In the genomic region with DNA sequence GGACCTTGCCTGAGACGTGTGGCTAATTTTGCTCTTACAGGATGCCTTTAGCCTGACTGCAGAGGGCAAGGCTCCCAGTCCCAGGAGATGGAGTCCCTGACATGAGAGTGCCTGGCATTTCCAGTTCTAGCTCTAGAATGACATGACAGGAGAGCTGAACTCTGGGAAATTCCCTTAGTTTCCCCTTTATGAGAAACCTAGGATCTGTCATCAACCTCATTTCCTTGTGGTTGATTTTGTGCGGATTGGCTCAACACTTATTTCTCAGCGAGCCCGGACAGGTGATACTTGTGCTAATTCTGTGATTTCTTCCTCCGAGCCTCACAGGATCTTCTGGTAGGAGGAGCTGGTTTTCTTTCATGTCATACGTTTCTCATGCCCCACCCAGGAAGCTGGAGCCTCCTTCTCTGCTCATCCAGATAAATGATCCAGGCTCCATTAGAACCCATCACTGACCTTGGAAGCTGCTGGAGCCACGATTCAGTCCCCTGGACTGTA, we compare ENCODE assay signal across 25 cellular contexts. TPM values are rescaled to one million over a fixed set of nuclear protein-coding genes. Genes with fewer than 3 reads are reported as not detected.
DNase-seq lines count a peak whose midpoint lies in the region; ATAC-seq and TF ChIP-seq lines count a peak whose summit lies in the region.
"Had no signal": no experiment of that assay in that cellular context is flagged by ENCODE, and none has a peak within 500 bp of the region (broad histone marks: within the 10 kb centered on the region; RNA-seq: fewer than 3 reads in every experiment).

IL36G (plus strand) TSS at position 448 of the 498 bp plus-strand sequence. CDS start 633 bp downstream, outside the sequence.

- intact Hi-C loops in activated naive CD4-positive, alpha-beta T cell treated with anti-CD3 and anti-CD28 coated beads for 36 hours (cut with micrococcal nuclease), result no loop called here

- peak within 1 kb of the TSS; percentile 55 for H3K27ac ChIP-seq in foreskin keratinocyte
- no peak within 1 kb of the TSS for H3K27ac ChIP-seq in suprapubic skin

- H3K27me3 ChIP-seq in foreskin keratinocyte, result peaks cover 3% of the 10 kb centered on the region
- peaks cover 13% of the 10 kb centered on the region for H3K27me3 ChIP-seq in suprapubic skin

- no peaks in the 10 kb centered on the region for H3K36me3 ChIP-seq in suprapubic skin
- H3K36me3 ChIP-seq: MG63 had no signal

- no peak for TF ChIP-seq POLR2A in suprapubic skin (IDR thresholded peaks at IDR 0.05)

- H3K4me1 ChIP-seq in foreskin keratinocyte, result peaks cover 8% of the 10 kb centered on the region
- no peaks in the 10 kb centered on the region for H3K4me1 ChIP-seq in suprapubic skin

- CTCF ChIA-PET in activated naive CD4-positive, alpha-beta T cell treated with anti-CD3 and anti-CD28 coated beads for 36 hours (lab: Charles Lee), result interaction anchor here (0.6 to 0.8 kb wide), 2 partner anchors 14 to 53 kb away, joined by 3 to 5 read pairs; no protein-coding TSS in a partner anchor

- no peaks in the 10 kb centered on the region for H3K27me3 Mint-ChIP-seq in activated naive CD4-positive, alpha-beta T cell treated with anti-CD3 and anti-CD28 coated beads for 36 hours (ENCODE audit: low read depth)
- H3K27me3 Mint-ChIP-seq in activated T-helper 17 cell treated with anti-CD3 and anti-CD28 coated beads, Interleukin-2, amount 50 U/mL, for 72 hours, result peaks cover 6% of the 10 kb centered on the region

- DNase-seq in activated naive CD4-positive, alpha-beta T cell treated with anti-CD3 and anti-CD28 coated beads for 36 hours, result peak; percentile 20
- no peak for DNase-seq in activated naive CD4-positive, alpha-beta T cell (lab: John Stamatoyannopoulos, UW)
- DNase-seq in foreskin keratinocyte (peak; percentile 77 to 78), suprapubic skin (ENCODE audit: low spot score in 2 of 2) (no peak)
- DNase-seq: Calu3, DMS79 treated with DMSO at 0.1 percent for 48 hours, GF-D8, H9, HFFc6, KBM-7, MG63, NCI-H1105 treated with DMSO at 0.1 percent for 48 hours, NCI-H146, NCI-H1930, NCI-H2107, NCI-H524 treated with DMSO at 0.1 percent for 48 hours, NCI-H774, PC-3 had no signal

- no peaks in the 10 kb centered on the region for H3K9me3 ChIP-seq in suprapubic skin
- H3K9me3 ChIP-seq: MG63 had no signal

- no peak within 1 kb of the TSS for H3K4me3 ChIP-seq in suprapubic skin
- H3K4me3 ChIP-seq: GM23338, MG63 had no signal

- no peak for TF ChIP-seq EP300 in suprapubic skin (IDR thresholded peaks at IDR 0.05)

- peak; percentile 87 for ATAC-seq in activated T-helper 17 cell treated with anti-CD3 and anti-CD28 coated beads, Interleukin-2, amount 50 U/mL, for 72 hours (replicated peaks)
- ATAC-seq in foreskin keratinocyte (peak; percentile 55), GM18861 (IDR thresholded peaks at IDR 0.05; ENCODE audit: unreplicated experiment) (no peak), HG03469 (IDR thresholded peaks at IDR 0.05; ENCODE audit: unreplicated experiment) (no peak)
- ATAC-seq: GM23338, PC-3 had no signal

- H3K4me1 Mint-ChIP-seq in activated naive CD4-positive, alpha-beta T cell treated with anti-CD3 and anti-CD28 coated beads for 36 hours (ENCODE audit: low read depth), result peaks cover 34% of the 10 kb centered on the region
- H3K4me1 Mint-ChIP-seq in activated T-helper 17 cell treated with anti-CD3 and anti-CD28 coated beads, Interleukin-2, amount 50 U/mL, for 72 hours, result no peaks in the 10 kb centered on the region
- H3K4me1 Mint-ChIP-seq: GM23338, H9 had no signal

- WGBS in suprapubic skin, result 30% methylated on average over 7 of the region's 7 CpGs

- H3K27ac Mint-ChIP-seq in activated naive CD4-positive, alpha-beta T cell treated with anti-CD3 and anti-CD28 coated beads for 36 hours, result no peak within 1 kb of the TSS
- no peak within 1 kb of the TSS for H3K27ac Mint-ChIP-seq in activated T-helper 17 cell treated with anti-CD3 and anti-CD28 coated beads, Interleukin-2, amount 50 U/mL, for 72 hours
- H3K27ac Mint-ChIP-seq: GM23338, H9, HFFc6 had no signal

- H3K36me3 Mint-ChIP-seq in activated naive CD4-positive, alpha-beta T cell treated with anti-CD3 and anti-CD28 coated beads for 36 hours (ENCODE audit: low read depth), result no peaks in the 10 kb centered on the region
- no peaks in the 10 kb centered on the region for H3K36me3 Mint-ChIP-seq in activated T-helper 17 cell treated with anti-CD3 and anti-CD28 coated beads, Interleukin-2, amount 50 U/mL, for 72 hours (ENCODE audit: low read depth)

- H3K9me3 Mint-ChIP-seq in activated naive CD4-positive, alpha-beta T cell treated with anti-CD3 and anti-CD28 coated beads for 36 hours, result no peaks in the 10 kb centered on the region
- H3K9me3 Mint-ChIP-seq in activated T-helper 17 cell treated with anti-CD3 and anti-CD28 coated beads, Interleukin-2, amount 50 U/mL, for 72 hours, result no peaks in the 10 kb centered on the region
- H3K9me3 Mint-ChIP-seq: GM23338, HFFc6 had no signal

- no peak for TF ChIP-seq CTCF in foreskin keratinocyte (conservative IDR thresholded peaks at IDR 0.05)
- TF ChIP-seq CTCF in suprapubic skin (IDR thresholded peaks at IDR 0.05), result no peak

- no peak within 1 kb of the TSS for H3K4me3 Mint-ChIP-seq in activated naive CD4-positive, alpha-beta T cell treated with anti-CD3 and anti-CD28 coated beads for 36 hours
- no peak within 1 kb of the TSS for H3K4me3 Mint-ChIP-seq in activated T-helper 17 cell treated with anti-CD3 and anti-CD28 coated beads, Interleukin-2, amount 50 U/mL, for 72 hours
- H3K4me3 Mint-ChIP-seq: GM23338, H9, HFFc6 had no signal

RNA-seq across cellular contexts. Expression of gene IL36G, which starts in this region (rescaled TPM):
- not detected for total RNA-seq in activated naive CD4-positive, alpha-beta T cell treated with anti-CD3 and anti-CD28 coated beads for 36 hours
- under 1 TPM in 1 of 2 donors, not detected in 1; 0.48 TPM for total RNA-seq in activated T-helper 17 cell treated with anti-CD3 and anti-CD28 coated beads, Interleukin-2, amount 50 U/mL, for 72 hours
- 0.32 and 0.85 TPM in 2 replicates for total RNA-seq in foreskin keratinocyte
- polyA plus RNA-seq in foreskin keratinocyte, result 0.43 and 0.50 TPM in 2 replicates
- total RNA-seq in suprapubic skin, result 10 to 100 TPM; 13.4 to 28.8 (median 17.1) TPM
- total RNA-seq: A172, GM23338, H9, HFFc6, LHCN-M2 had no signal
- polyA plus RNA-seq: BJ, GM23338 had no signal

Comparison
In these comparisons a context has a peak if more than half of its experiments do, and no peak if none do; other contexts are left out.
1. Peak in DNase-seq in activated naive CD4-positive, alpha-beta T cell treated with anti-CD3 and anti-CD28 coated beads for 36 hours; RNA of the gene not detected or under 1 TPM.
2. Peak in ATAC-seq in activated T-helper 17 cell treated with anti-CD3 and anti-CD28 coated beads, Interleukin-2, amount 50 U/mL, for 72 hours; RNA of the gene not detected or under 1 TPM.
3. Peak in DNase-seq, ATAC-seq and H3K27ac ChIP-seq in foreskin keratinocyte; RNA of the gene not detected or under 1 TPM.